20 cellular contexts compared by ENCODE assay signal in the genomic region with DNA sequence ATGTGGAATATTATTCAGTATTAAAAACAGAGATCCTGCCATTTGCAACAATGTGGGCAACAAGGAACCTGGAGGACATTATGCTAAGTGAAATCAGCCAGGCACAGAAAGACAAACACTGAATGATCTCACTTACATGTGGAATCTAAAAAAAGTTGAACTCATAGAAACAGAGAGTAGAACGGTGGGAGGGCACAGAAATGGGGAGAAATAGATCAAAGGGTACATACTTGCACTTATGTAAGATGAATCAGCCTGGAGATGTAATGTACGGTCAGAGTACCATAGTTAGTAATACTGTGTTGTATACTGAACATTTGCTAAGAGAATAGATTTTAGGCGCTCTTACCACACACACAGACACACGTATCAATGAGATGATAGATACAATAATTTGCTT.
DNase-seq lines count a peak whose midpoint lies in the region; TF ChIP-seq lines count a peak whose summit lies in the region.
"Had no signal": no experiment of that assay in that cellular context is flagged by ENCODE, and none has a peak within 500 bp of the region (broad histone marks: within the 10 kb centered on the region; RNA-seq: fewer than 3 reads in every experiment).

No MANE protein-coding gene starts in this region.

- POLR2A ChIA-PET in AG04449 (lab: Yijun Ruan, JAX), result no interaction called here

- H3K4me3 ChIP-seq in AG04449 (ENCODE audit: low read depth, low read length), result no peak overlapping the region
- no peak overlapping the region for H3K4me3 ChIP-seq in brain microvascular endothelial cell (ENCODE audit: low read depth, low read length)
- H3K4me3 ChIP-seq: gastroesophageal sphincter, right atrium auricular region, upper lobe of right lung had no signal

- in situ Hi-C loops in brain microvascular endothelial cell (cut with HindIII; ENCODE audit: low pct_ligation_motif_present, low sequenced_read_pairs), result no loop called here

- no peak overlapping the region for H3K27ac ChIP-seq in brain microvascular endothelial cell
- H3K27ac ChIP-seq: gastroesophageal sphincter, KMS-11, neutrophil, upper lobe of right lung had no signal

- TF ChIP-seq CTCF in AG04449 (IDR thresholded peaks at IDR 0.05; ENCODE audit: insufficient read depth, low read length, missing control alignments), result no peak
- TF ChIP-seq CTCF in brain microvascular endothelial cell (IDR thresholded peaks at IDR 0.05; ENCODE audit: low read depth, low read length, missing control alignments), result no peak

- CTCF ChIA-PET in AG04449 (lab: Yijun Ruan, JAX), result interaction anchor here (0.7 to 1.4 kb wide), 4 partner anchors 10 to 619 kb away, joined by 3 to 6 read pairs (median 3); no protein-coding TSS in a partner anchor

- DNase-seq in AG04449 (ENCODE audit: low read depth, low spot score) (peak; percentile 38), EH (ENCODE audit: low read depth) (peak; percentile 41), brain microvascular endothelial cell (peak; percentile 42), kidney glomerular epithelial cell (lab: John Stamatoyannopoulos, UW) (peak; percentile 17), AML-193 (lab: John Stamatoyannopoulos, UW) (no peak), 8988T (no peak), GOT3 (lab: John Stamatoyannopoulos, UW) (no peak)
- DNase-seq: activated CD4-positive, alpha-beta T cell treated with anti-CD3 and anti-CD28 coated beads, Interleukin-2, amount 50 U/mL, for 4 hours; activated T-cell treated with anti-CD3 and anti-CD28 coated beads, Interleukin-2, amount 50 U/mL, for 1 hour; HFFc6; left ventricle myocardium superior; NCI-H2029; NCI-H446 treated with DMSO at 0.1 percent for 48 hours; Right ventricle myocardium superior; T-cell; upper lobe of right lung had no signal

- no peaks in the 10 kb centered on the region for H3K27me3 ChIP-seq in brain microvascular endothelial cell (replicated peaks)
- H3K27me3 ChIP-seq: gastroesophageal sphincter, neutrophil, right atrium auricular region, upper lobe of right lung had no signal

- H3K36me3 ChIP-seq in brain microvascular endothelial cell (replicated peaks), result peaks cover 16% of the 10 kb centered on the region
- H3K36me3 ChIP-seq: neutrophil had no signal

Comparison
In these comparisons a context has a peak if more than half of its experiments do, and no peak if none do; other contexts are left out.
1. DNase-seq: peak in AG04449 (single experiment), EH (single experiment), brain microvascular endothelial cell (single experiment) and kidney glomerular epithelial cell (single experiment); none in AML-193 (0 of 2), 8988T (single experiment) and GOT3 (single experiment).